Comparison of ENCODE assay signal across 9 cellular contexts in genomic region chr1:99648107-99648506, GRCh38. TPM values are rescaled to one million over a fixed set of nuclear protein-coding genes. Genes with fewer than 3 reads are reported as not detected.
DNase-seq lines count a peak whose midpoint lies in the region; ATAC-seq and TF ChIP-seq lines count a peak whose summit lies in the region.
"Had no signal": no experiment of that assay in that cellular context is flagged by ENCODE, and none has a peak within 500 bp of the region (broad histone marks: within the 10 kb centered on the region; RNA-seq: fewer than 3 reads in every experiment).

No MANE protein-coding gene starts in this region.

- no peaks in the 10 kb centered on the region for H3K9me3 Mint-ChIP-seq in MCF 10A (ENCODE audit: unreplicated experiment)
- H3K9me3 Mint-ChIP-seq in activated naive CD8-positive, alpha-beta T cell treated with anti-CD3 and anti-CD28 coated beads, Interleukin-2, amount 50 U/mL, for 24 hours: no peaks in the 10 kb centered on the region
- H3K9me3 Mint-ChIP-seq in natural killer cell treated with Interleukin-12 subunit alpha and Interleukin-12 subunit beta and Interleukin-15 and Interleukin-18, amount 100 ng/mL, for 72 hours: no peaks in the 10 kb centered on the region

- H3K36me3 ChIP-seq in thoracic aorta: no peaks in the 10 kb centered on the region

- DNase-seq in NCI-H1105 (lab: John Stamatoyannopoulos, UW) (peak; percentile 8), MCF 10A (ENCODE audit: unreplicated experiment) (peak; percentile 62), left colon (no peak), thoracic aorta (ENCODE audit: low spot score) (no peak), ecto neural progenitor cell (ENCODE audit: low spot score) (no peak), GM10248 (ENCODE audit: extremely low spot score) (no peak)
- no peak for DNase-seq in activated naive CD8-positive, alpha-beta T cell treated with anti-CD3 and anti-CD28 coated beads, Interleukin-2, amount 50 U/mL, for 24 hours
- DNase-seq in natural killer cell treated with Interleukin-12 subunit alpha and Interleukin-12 subunit beta and Interleukin-15 and Interleukin-18, amount 100 ng/mL, for 72 hours (ENCODE audit: low spot score): no peak
- DNase-seq: activated gamma-delta T cell had no signal

- no peaks in the 10 kb centered on the region for H3K9me3 ChIP-seq in thoracic aorta

- H3K27me3 Mint-ChIP-seq in MCF 10A (ENCODE audit: insufficient read depth, unreplicated experiment): no peaks in the 10 kb centered on the region
- peaks cover 22% of the 10 kb centered on the region for H3K27me3 Mint-ChIP-seq in activated naive CD8-positive, alpha-beta T cell treated with anti-CD3 and anti-CD28 coated beads, Interleukin-2, amount 50 U/mL, for 24 hours
- H3K27me3 Mint-ChIP-seq in natural killer cell treated with Interleukin-12 subunit alpha and Interleukin-12 subunit beta and Interleukin-15 and Interleukin-18, amount 100 ng/mL, for 72 hours: peaks cover 18 to 35% of the 10 kb centered on the region in 2 donors

- peaks cover 0 to 16% of the 10 kb centered on the region in 2 donors for H3K4me1 ChIP-seq in thoracic aorta (ENCODE audit: control insufficient read depth in 1 of 2, low read depth in 2 of 2)

- ATAC-seq in left colon (peak; percentile 79), thoracic aorta (ENCODE audit: insufficient number of reproducible peaks, low FRiP score, low read depth) (no peak)
- ATAC-seq in activated naive CD8-positive, alpha-beta T cell treated with anti-CD3 and anti-CD28 coated beads, Interleukin-2, amount 50 U/mL, for 24 hours: no peak
- ATAC-seq in natural killer cell treated with Interleukin-12 subunit alpha and Interleukin-12 subunit beta and Interleukin-15 and Interleukin-18, amount 100 ng/mL, for 72 hours: no peak

- intact Hi-C loops in MCF 10A (cut with micrococcal nuclease) (no loop called here), left colon (cut with DNase I, micrococcal nuclease) (no loop called here)

- BruUV-seq in MCF 10A (replicated peaks; lab: Mats Ljungman, UMichigan): no TSS peak

- H3K27ac ChIP-seq in thoracic aorta: no peak overlapping the region

- CTCF ChIA-PET in MCF 10A (lab: Yijun Ruan, JAX) (interaction anchor here (0.6 to 4.7 kb wide), 14 partner anchors 11 to 1168 kb away, joined by 3 to 38 read pairs (median 4); no protein-coding TSS in a partner anchor), GM10248 (lab: Yijun Ruan, JAX) (no interaction called here)

- no peaks in the 10 kb centered on the region for H3K36me3 Mint-ChIP-seq in MCF 10A (ENCODE audit: insufficient read depth, unreplicated experiment)
- H3K36me3 Mint-ChIP-seq in activated naive CD8-positive, alpha-beta T cell treated with anti-CD3 and anti-CD28 coated beads, Interleukin-2, amount 50 U/mL, for 24 hours (ENCODE audit: low read depth): no peaks in the 10 kb centered on the region
- no peaks in the 10 kb centered on the region for H3K36me3 Mint-ChIP-seq in natural killer cell treated with Interleukin-12 subunit alpha and Interleukin-12 subunit beta and Interleukin-15 and Interleukin-18, amount 100 ng/mL, for 72 hours

- no peak for TF ChIP-seq CTCF in MCF 10A (IDR thresholded peaks at IDR 0.05; ENCODE audit: unreplicated experiment)
- TF ChIP-seq CTCF in thoracic aorta (IDR thresholded peaks at IDR 0.05): no peak
- no peak for TF ChIP-seq CTCF in GM10248 (IDR thresholded peaks at IDR 0.05; ENCODE audit: control extremely low read depth, extremely low read depth, low read depth, missing control alignments)

- POLR2A ChIA-PET in MCF 10A (lab: Yijun Ruan, JAX) (interaction anchor here (0.6 to 8.4 kb wide), 8 partner anchors 12 to 477 kb away, joined by 3 to 148 read pairs (median 9); no protein-coding TSS in a partner anchor), GM10248 (lab: Yijun Ruan, JAX) (no interaction called here)

- H3K4me3 Mint-ChIP-seq in MCF 10A (ENCODE audit: unreplicated experiment): no peak overlapping the region
- H3K4me3 Mint-ChIP-seq in activated naive CD8-positive, alpha-beta T cell treated with anti-CD3 and anti-CD28 coated beads, Interleukin-2, amount 50 U/mL, for 24 hours: no peak overlapping the region
- no peak overlapping the region for H3K4me3 Mint-ChIP-seq in natural killer cell treated with Interleukin-12 subunit alpha and Interleukin-12 subunit beta and Interleukin-15 and Interleukin-18, amount 100 ng/mL, for 72 hours

- peaks cover 34% of the 10 kb centered on the region for H3K4me1 Mint-ChIP-seq in MCF 10A (ENCODE audit: insufficient read depth, unreplicated experiment)
- no peaks in the 10 kb centered on the region for H3K4me1 Mint-ChIP-seq in activated naive CD8-positive, alpha-beta T cell treated with anti-CD3 and anti-CD28 coated beads, Interleukin-2, amount 50 U/mL, for 24 hours
- no peaks in the 10 kb centered on the region for H3K4me1 Mint-ChIP-seq in natural killer cell treated with Interleukin-12 subunit alpha and Interleukin-12 subunit beta and Interleukin-15 and Interleukin-18, amount 100 ng/mL, for 72 hours (ENCODE audit: low read depth in 2 of 2)

- H3K4me3 ChIP-seq in thoracic aorta: peak overlapping the region; percentile 35

- H3K27ac Mint-ChIP-seq in MCF 10A (ENCODE audit: low read depth, unreplicated experiment): no peak overlapping the region
- H3K27ac Mint-ChIP-seq in activated naive CD8-positive, alpha-beta T cell treated with anti-CD3 and anti-CD28 coated beads, Interleukin-2, amount 50 U/mL, for 24 hours: no peak overlapping the region
- no peak overlapping the region for H3K27ac Mint-ChIP-seq in natural killer cell treated with Interleukin-12 subunit alpha and Interleukin-12 subunit beta and Interleukin-15 and Interleukin-18, amount 100 ng/mL, for 72 hours

- H3K27me3 ChIP-seq in thoracic aorta (replicated peaks; ENCODE audit: insufficient read depth): no peaks in the 10 kb centered on the region

RNA-seq across cellular contexts. Expression of gene PALMD, which starts 2.2 kb away (rescaled TPM):
- total RNA-seq in MCF 10A (2022) (0.12 and 0.33 TPM in 2 replicates), left colon (1 to 10 TPM; 1.5 to 2.7 TPM), thoracic aorta (10 to 100 TPM; 23.3 to 24.1 TPM)
- not detected for total RNA-seq in natural killer cell treated with Interleukin-12 subunit alpha and Interleukin-12 subunit beta and Interleukin-15 and Interleukin-18, amount 100 ng/mL, for 72 hours

Comparison
In these comparisons a context has a peak if more than half of its experiments do, and no peak if none do; other contexts are left out.
1. DNase-seq: peak in NCI-H1105 (single experiment) and MCF 10A (single experiment); none in left colon (0 of 2), thoracic aorta (single experiment), ecto neural progenitor cell (single experiment), activated naive CD8-positive, alpha-beta T cell treated with anti-CD3 and anti-CD28 coated beads, Interleukin-2, amount 50 U/mL, for 24 hours (single experiment), natural killer cell treated with Interleukin-12 subunit alpha and Interleukin-12 subunit beta and Interleukin-15 and Interleukin-18, amount 100 ng/mL, for 72 hours (single experiment) and GM10248 (single experiment).
2. RNA of gene PALMD, which starts 2.2 kb away (total RNA-seq): 23.3 to 24.1 TPM in thoracic aorta; 1.5 to 2.7 TPM in left colon, 0.12 to 0.33 TPM in MCF 10A and not detected in natural killer cell treated with Interleukin-12 subunit alpha and Interleukin-12 subunit beta and Interleukin-15 and Interleukin-18, amount 100 ng/mL, for 72 hours; every median in the first group is over 4 times any median in the second.